In genomic region chr12:130493951-130494350, GRCh38 we compare ENCODE assay signal across 26 cellular contexts.
"Had no signal": no experiment of that assay in that cellular context is flagged by ENCODE, and none has a peak within 500 bp of the region (broad histone marks: within the 10 kb centered on the region; RNA-seq: fewer than 3 reads in every experiment).

No MANE protein-coding gene starts in this region.

- DNase-seq: stimulated activated CD4-positive, alpha-beta T cell treated with anti-CD3 and anti-CD28 coated beads, Interleukin-2, amount 100 ng/mL, for 48 hours; stimulated activated CD4-positive, alpha-beta T cell treated with anti-CD3 and anti-CD28 coated beads, Interleukin-4, amount 100 ng/mL, for 1 hour; stimulated activated CD4-positive, alpha-beta T cell treated with anti-CD3 and anti-CD28 coated beads, Interleukin-4, amount 100 ng/mL, for 24 hours; stimulated activated CD4-positive, alpha-beta T cell treated with anti-CD3 and anti-CD28 coated beads, Interleukin-4, amount 100 ng/mL, for 4 hours; stimulated activated CD8-positive, alpha-beta memory T cell treated with anti-CD3 and anti-CD28 coated beads, Interleukin-4, amount 100 ng/mL, for 48 hours; stimulated activated naive B cell treated with anti-CD40 and anti-IgM and Interleukin-4, amounts not matched to agents 10 μg/mL and 1 μg/mL and 100 μg/mL, for 72 hours; stimulated activated naive CD4-positive, alpha-beta T cell; stimulated activated naive CD4-positive, alpha-beta T cell treated with Interleukin-2 at 50 U/mL for 16 hours; stimulated activated naive CD8-positive, alpha-beta T cell treated with anti-CD3 and anti-CD28 coated beads, Interleukin-15, amount 100 ng/mL, for 72 hours; stimulated activated naive CD8-positive, alpha-beta T cell treated with anti-CD3 and anti-CD28 coated beads, Interleukin-15, Interleukin-2, amounts not matched to agents 100 U/mL and 50 U/mL, for 24 hours; stomach; substantia nigra; testis; thyroid gland; tibial artery; transverse colon; trophoblast cell; upper lobe of left lung; uterus had no signal

- H3K27me3 ChIP-seq: suprapubic skin, testis, thyroid gland, tibial nerve, transverse colon, upper lobe of left lung, upper lobe of right lung, uterus, vagina had no signal

- H3K9me3 ChIP-seq: suprapubic skin, testis, thoracic aorta, thyroid gland, tibial artery, tibial nerve, transverse colon, upper lobe of left lung, upper lobe of right lung, uterus, vagina had no signal

- H3K4me1 ChIP-seq: stomach, suprapubic skin, testis, tibial nerve, transverse colon, upper lobe of left lung, upper lobe of right lung, uterus, vagina had no signal

- H3K27ac ChIP-seq: stomach, suprapubic skin, testis, thoracic aorta, thyroid gland, tibial artery, tibial nerve, transverse colon, upper lobe of left lung, upper lobe of right lung, uterus, vagina had no signal

- H3K4me3 ChIP-seq: stomach, suprapubic skin, testis, thoracic aorta, thyroid gland, tibial artery, tibial nerve, transverse colon, upper lobe of left lung, upper lobe of right lung, uterus, vagina had no signal

- H3K36me3 ChIP-seq: stomach, suprapubic skin, thoracic aorta, thyroid gland, tibial artery, tibial nerve, transverse colon, upper lobe of left lung, upper lobe of right lung, uterus, vagina had no signal

- ATAC-seq: stimulated activated effector memory CD8-positive, alpha-beta T cell treated with anti-CD3 and anti-CD28 coated beads, Interleukin-12 subunit alpha, Interleukin-12 subunit beta, amount 100 ng/mL, for 72 hours; stimulated activated memory B cell treated with anti-CD40 and anti-IgM and Interleukin-4, amounts not matched to agents 10 μg/mL and 1 μg/mL and 100 μg/mL, for 72 hours; stimulated activated naive B cell treated with anti-CD40 and anti-IgM and Interleukin-4, amounts not matched to agents 10 μg/mL and 1 μg/mL and 100 μg/mL, for 72 hours; stimulated activated naive CD8-positive, alpha-beta T cell treated with anti-CD3 and anti-CD28 coated beads, Interleukin-15, amount 100 ng/mL, for 72 hours; stimulated activated naive CD8-positive, alpha-beta T cell treated with anti-CD3 and anti-CD28 coated beads, Interleukin-15, Interleukin-2, amounts not matched to agents 100 U/mL and 50 U/mL, for 24 hours; upper lobe of right lung had no signal
